26 cellular contexts compared by ENCODE assay signal in genomic region chr7:28707291-28707690, GRCh38.
"Had no signal": no experiment of that assay in that cellular context is flagged by ENCODE, and none has a peak within 500 bp of the region (broad histone marks: within the 10 kb centered on the region; RNA-seq: fewer than 3 reads in every experiment).

No MANE protein-coding gene starts in this region.

- H3K36me3 ChIP-seq: adrenal gland, breast epithelium had no signal

- H3K9me3 ChIP-seq: adrenal gland, breast epithelium had no signal

- H3K27me3 ChIP-seq: adrenal gland, breast epithelium had no signal

- DNase-seq: activated CD4-positive, alpha-beta memory T cell treated with anti-CD3 and anti-CD28 coated beads for 36 hours; activated CD4-positive, alpha-beta T cell treated with anti-CD3 and anti-CD28 coated beads, Interleukin-2, amount 10 ng/mL, durations not matched to agents 7 days and 5 days; activated CD4-positive, CD25-positive, alpha-beta regulatory T cell; activated CD8-positive, alpha-beta memory T cell treated with anti-CD3 and anti-CD28 coated beads for 24 hours; activated effector memory CD4-positive, alpha-beta T cell treated with anti-CD3 and anti-CD28 coated beads, Interleukin-2, amount 50 U/mL, for 16 hours; activated naive CD4-positive, alpha-beta T cell treated with anti-CD3 and anti-CD28 coated beads for 36 hours; activated naive CD8-positive, alpha-beta T cell treated with anti-CD3 and anti-CD28 coated beads for 36 hours; activated T-cell treated with anti-CD3 and anti-CD28 coated beads, Interleukin-2, amount 50 U/mL, for 4 hours; adrenal gland; anterior cingulate cortex; caudate nucleus; Kasumi-1; KBM-7; NCI-H1048; NCI-H146; NCI-H187 treated with DMSO at 0.1 percent for 48 hours; NCI-H2081 treated with DMSO at 0.1 percent for 48 hours; NCI-H2171; NCI-H2227 treated with DMSO at 0.1 percent for 48 hours; NCI-H526; PC-3; SHP77 treated with DMSO at 0.1 percent for 48 hours; T-cell; T-helper 2 cell had no signal

- ATAC-seq: activated T-cell treated with anti-CD3 and anti-CD28 coated beads, Interleukin-2, amount 50 U/mL, for 4 hours; PC-3; T-cell had no signal

- H3K27ac ChIP-seq: adrenal gland, VCaP had no signal

- H3K4me3 ChIP-seq: adrenal gland, breast epithelium had no signal

- H3K4me1 ChIP-seq: adrenal gland, breast epithelium had no signal
